10 cellular contexts compared by ENCODE assay signal in genomic region chr19:4590559-4590958, GRCh38. TPM values are rescaled to one million over a fixed set of nuclear protein-coding genes. Genes with fewer than 3 reads are reported as not detected.
"Had no signal": no experiment of that assay in that cellular context is flagged by ENCODE, and none has a peak within 500 bp of the region (broad histone marks: within the 10 kb centered on the region; RNA-seq: fewer than 3 reads in every experiment).

No MANE protein-coding gene starts in this region.

- H3K27ac ChIP-seq: HL-60 had no signal

- H2AFZ ChIP-seq: GM23338 had no signal

- H3K4me3 ChIP-seq: GM23338 had no signal

- ATAC-seq: GM23338 had no signal

- DNase-seq: H9, HCEC 1CT, HFFc6, IMR-90, KBM-7 had no signal

- FAIRE-seq: H1, H54 had no signal

- H3K4me2 ChIP-seq: GM23338 had no signal

RNA-seq across cellular contexts. Expression of gene LRG1, which starts 50.7 kb away (rescaled TPM):
- total RNA-seq: HFFc6, HT1080, IMR-90 had no signal
- polyA plus RNA-seq: IMR-90 had no signal

RNA-seq across cellular contexts. Expression of gene PLIN5, which starts 55.5 kb away (rescaled TPM):
- total RNA-seq: HFFc6, HT1080, IMR-90 had no signal
- polyA plus RNA-seq: IMR-90 had no signal
